Comparison of ENCODE assay signal across 8 cellular contexts in genomic region chr15:67836477-67836876, GRCh38. TPM values are rescaled to one million over a fixed set of nuclear protein-coding genes. Genes with fewer than 3 reads are reported as not detected.
A peak's percentile ranks its signal among the peaks of the same experiment; 100 is the strongest.
DNase-seq lines count a peak whose midpoint lies in the region; ATAC-seq, FAIRE-seq and TF ChIP-seq lines count a peak whose summit lies in the region.

No MANE protein-coding gene starts in this region.

- TF ChIP-seq POLR2A in GM12892 (IDR thresholded peaks at IDR 0.05; ENCODE audit: low read depth, low read length) (no peak), adrenal gland (IDR thresholded peaks at IDR 0.05) (no peak)

- BruUV-seq in PC-3 (replicated peaks; lab: Mats Ljungman, UMichigan): no TSS peak

- ATAC-seq in PC-3 (no peak), HG03565 (IDR thresholded peaks at IDR 0.05; ENCODE audit: unreplicated experiment) (no peak), HG03442 (IDR thresholded peaks at IDR 0.05; ENCODE audit: unreplicated experiment) (no peak)

- POLR2A ChIA-PET in AG04449 (lab: Yijun Ruan, JAX): no interaction called here
- POLR2A ChIA-PET in PC-3 (lab: Charles Lee; ENCODE audit: unreplicated experiment): no interaction called here

- peaks cover 16% of the 10 kb centered on the region for H3K27me3 ChIP-seq in PC-3 (ENCODE audit: low read length)
- H3K27me3 ChIP-seq in adrenal gland: peaks cover 38% of the 10 kb centered on the region

- FAIRE-seq in GM12892 (lab: Jason Lieb, UNC): peak; percentile 44

- H3K9me3 ChIP-seq in PC-3 (ENCODE audit: low read length): no peaks in the 10 kb centered on the region
- no peaks in the 10 kb centered on the region for H3K9me3 ChIP-seq in adrenal gland (replicated peaks in 1 of 3)

- H3K4me2 ChIP-seq in PC-3 (ENCODE audit: low read length): peak overlapping the region; percentile 90

- H3F3A ChIP-seq in PC-3 (ENCODE audit: low read length, unreplicated experiment): no peaks in the 10 kb centered on the region

- TF ChIP-seq CTCF in AG04449 (IDR thresholded peaks at IDR 0.05; ENCODE audit: insufficient read depth, low read length, missing control alignments): peak; percentile 53
- peak; percentile 83 for TF ChIP-seq CTCF in PC-3 (conservative IDR thresholded peaks at IDR 0.05; ENCODE audit: low read depth, low read length)
- TF ChIP-seq CTCF in adrenal gland (IDR thresholded peaks at IDR 0.05): peak; percentile 60 to 82 (median 72)

- H3K27ac ChIP-seq in PC-3 (ENCODE audit: low read length) (no peak overlapping the region), adrenal gland (no peak overlapping the region)

- H2AFZ ChIP-seq in PC-3 (ENCODE audit: low read length): peak overlapping the region; percentile 83; the same call in 1 of the 2 replicates

- DNase-seq in AG04449 (ENCODE audit: low read depth, low spot score) (no peak), GM12892 (ENCODE audit: insufficient read length) (no peak), PC-3 (peak; percentile 62), adrenal gland (peak in 4 of 7 donors; percentile 49 to 76 (median 64)), inferior parietal cortex (ENCODE audit: extremely low spot score) (peak; percentile 72)
- peak; percentile 67 for DNase-seq in stimulated activated CD4-positive, alpha-beta T cell treated with anti-CD3 and anti-CD28 coated beads, Interleukin-4, amount 100 ng/mL, for 24 hours

- 36 to 39% (median 37%) methylated on average over 8 of the region's 8 CpGs for WGBS in adrenal gland, 4 donors

- intact Hi-C loops in PC-3 (cut with micrococcal nuclease) (loop anchor here (1.0 to 10.0 kb wide), 4 partner anchors 142 to 449 kb away; no protein-coding TSS in a partner anchor), adrenal gland (cut with DNase I) (loop anchor here (5.0 to 10.0 kb wide), 4 partner anchors 312 to 892 kb away; partner anchors contain the start of gene C15orf61 (in 1 of the 2))

- peaks cover 16% of the 10 kb centered on the region for H3K4me1 ChIP-seq in PC-3 (ENCODE audit: insufficient read depth, low read length)
- peaks cover 11 to 45% of the 10 kb centered on the region in 2 donors for H3K4me1 ChIP-seq in adrenal gland (replicated peaks in 1 of 2)

- CTCF ChIA-PET in AG04449 (lab: Yijun Ruan, JAX): interaction anchor here (0.7 to 5.7 kb wide), 29 partner anchors 10 to 896 kb away, joined by 3 to 149 read pairs (median 4); partner anchors contain the start of genes MAP2K5 and SKOR1
- CTCF ChIA-PET in PC-3 (lab: Charles Lee): interaction anchor here (0.7 kb wide), 1 partner anchor 393 kb away, joined by 3 read pairs; no protein-coding TSS in a partner anchor

- H3K4me3 ChIP-seq in AG04449 (ENCODE audit: low read depth, low read length): no peak overlapping the region
- H3K4me3 ChIP-seq in PC-3 (ENCODE audit: low read length): peak overlapping the region; percentile 61
- H3K4me3 ChIP-seq in adrenal gland: peak overlapping the region in 2 of 4 donors; percentile 18 to 22

- no peaks in the 10 kb centered on the region for H4K20me1 ChIP-seq in PC-3 (ENCODE audit: low read length)

- no peak overlapping the region for H3K9ac ChIP-seq in PC-3 (ENCODE audit: low read length)

- no peaks in the 10 kb centered on the region for H3K79me2 ChIP-seq in PC-3 (ENCODE audit: low read length)

- H3K36me3 ChIP-seq in PC-3 (ENCODE audit: low read depth, low read length): no peaks in the 10 kb centered on the region
- H3K36me3 ChIP-seq in adrenal gland (replicated peaks in 1 of 2): no peaks in the 10 kb centered on the region

- H3K9me2 ChIP-seq in PC-3 (replicated peaks; ENCODE audit: low read length): no peaks in the 10 kb centered on the region

RNA-seq across cellular contexts. Expression of gene RNU6-1, which starts 3.4 kb away (rescaled TPM):
- polyA plus RNA-seq in GM12892 (2012; ENCODE audit: missing spikeins): not detected
- not detected in 2 replicates for total RNA-seq in PC-3 (2014; rRNA removed)
- total RNA-seq in adrenal gland: not detected
- polyA plus RNA-seq in adrenal gland: not detected

RNA-seq across cellular contexts. Expression of gene SKOR1, which starts 11.2 kb away (rescaled TPM):
- polyA plus RNA-seq in GM12892 (2012; ENCODE audit: missing spikeins): not detected
- 0.11 and 0.35 TPM in 2 replicates for total RNA-seq in PC-3 (2014; rRNA removed)
- 1 to 10 TPM in 1 of 8 donors, under 1 TPM in 7; 0.24 to 1.3 (median 0.50) TPM for total RNA-seq in adrenal gland
- polyA plus RNA-seq in adrenal gland: 1 to 10 TPM in 2 of 3 donors, not detected in 1; 1.0 to 1.1 TPM

Comparison
In these comparisons a context has a peak if more than half of its experiments do, and no peak if none do; other contexts are left out.
1. DNase-seq: peak in PC-3 (single experiment), adrenal gland (4 of 7), inferior parietal cortex (single experiment) and stimulated activated CD4-positive, alpha-beta T cell treated with anti-CD3 and anti-CD28 coated beads, Interleukin-4, amount 100 ng/mL, for 24 hours (single experiment); none in AG04449 (single experiment) and GM12892 (single experiment).
2. Peak in every context shown above with its lines, with median percentiles within 50 percentile points of each other: CTCF ChIP-seq.